ENCODE assay signal across 1 cellular context in genomic region chr17:50840311-50840851, GRCh38.
TF ChIP-seq lines count a peak whose summit lies in the region.

No MANE protein-coding gene starts in this region.

TF ChIP-seq in H1, 55 proteins besides CTCF, POLR2A, EP300 and RAD21:
- TF ChIP-seq USF2 (IDR thresholded peaks at IDR 0.05; ENCODE audit: low read length) (no peak), CBX5 (IDR thresholded peaks at IDR 0.05; ENCODE audit: low read depth, low read length) (no peak), BACH1 (IDR thresholded peaks at IDR 0.05; ENCODE audit: low read length) (no peak), TCF12 (IDR thresholded peaks at IDR 0.05; ENCODE audit: low read depth, low read length) (no peak), EZH2 (IDR thresholded peaks at IDR 0.05; ENCODE audit: low read depth, low read length, severe bottlenecking) (no peak), JUND (IDR thresholded peaks at IDR 0.05; ENCODE audit: low read length) (no peak), CEBPB (IDR thresholded peaks at IDR 0.05; ENCODE audit: low read depth, low read length) (no peak), NANOG (IDR thresholded peaks at IDR 0.05; ENCODE audit: insufficient read depth, low read depth, low read length, poor library complexity, severe bottlenecking) (no peak), POU5F1 (IDR thresholded peaks at IDR 0.05; ENCODE audit: low read depth, low read length) (no peak), ASH2L (IDR thresholded peaks at IDR 0.05; ENCODE audit: low read length) (no peak), NRF1 (IDR thresholded peaks at IDR 0.05; ENCODE audit: low read depth, low read length) (no peak), TAF1 (IDR thresholded peaks at IDR 0.05; ENCODE audit: low read depth, low read length) (no peak), SP1 (IDR thresholded peaks at IDR 0.05; ENCODE audit: low read depth, low read length) (no peak), TEAD4 (IDR thresholded peaks at IDR 0.05; ENCODE audit: low read depth, low read length) (no peak)
TF ChIP-seq in H1: peak in this region for 0.
